In the genomic region with DNA sequence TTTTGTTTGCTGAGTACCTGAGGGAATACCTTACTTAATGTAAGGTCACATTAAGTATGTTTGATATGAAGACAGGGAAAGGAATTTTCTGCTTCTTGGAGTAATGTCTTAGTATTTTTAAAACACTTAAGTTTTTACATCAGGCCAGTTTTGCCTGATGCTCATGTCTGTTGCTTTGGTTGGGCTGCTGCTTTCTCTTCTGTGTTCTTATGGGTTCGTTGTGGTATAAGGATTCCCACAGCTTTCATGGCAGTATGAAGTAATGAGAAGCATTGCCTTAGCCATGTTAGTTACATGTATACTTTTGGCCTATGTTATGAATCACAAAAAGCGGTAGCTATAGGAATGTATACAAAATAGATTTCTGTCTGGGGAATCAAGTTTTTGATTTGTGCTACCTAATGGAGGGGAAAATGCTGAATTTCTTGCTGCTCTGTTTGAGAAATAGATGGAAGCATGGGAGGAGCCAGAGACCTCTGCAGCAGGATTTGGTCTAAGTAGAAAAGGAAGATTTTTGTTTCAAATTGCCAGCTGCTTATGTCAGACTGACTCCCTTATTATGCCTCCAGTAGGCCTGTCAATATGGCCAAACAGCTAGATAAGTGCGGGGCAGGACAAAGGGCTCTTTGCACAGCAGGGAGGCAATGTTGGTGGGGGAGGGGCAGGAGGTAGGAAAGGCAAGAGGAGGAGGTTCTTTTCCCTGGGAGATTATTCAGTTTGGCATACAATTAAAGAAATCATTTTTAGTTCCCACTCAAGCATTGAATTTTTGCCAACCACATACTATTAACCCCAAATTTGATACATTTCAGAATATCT, we compare ENCODE assay signal across 1 cellular context.
TF ChIP-seq lines count a peak whose summit lies in the region.

No MANE protein-coding gene starts in this region.

TF ChIP-seq in HEK293, 187 proteins besides CTCF, POLR2A, EP300 and RAD21 (continued from another document and continues in another):
- TF ChIP-seq, protein P1, sequence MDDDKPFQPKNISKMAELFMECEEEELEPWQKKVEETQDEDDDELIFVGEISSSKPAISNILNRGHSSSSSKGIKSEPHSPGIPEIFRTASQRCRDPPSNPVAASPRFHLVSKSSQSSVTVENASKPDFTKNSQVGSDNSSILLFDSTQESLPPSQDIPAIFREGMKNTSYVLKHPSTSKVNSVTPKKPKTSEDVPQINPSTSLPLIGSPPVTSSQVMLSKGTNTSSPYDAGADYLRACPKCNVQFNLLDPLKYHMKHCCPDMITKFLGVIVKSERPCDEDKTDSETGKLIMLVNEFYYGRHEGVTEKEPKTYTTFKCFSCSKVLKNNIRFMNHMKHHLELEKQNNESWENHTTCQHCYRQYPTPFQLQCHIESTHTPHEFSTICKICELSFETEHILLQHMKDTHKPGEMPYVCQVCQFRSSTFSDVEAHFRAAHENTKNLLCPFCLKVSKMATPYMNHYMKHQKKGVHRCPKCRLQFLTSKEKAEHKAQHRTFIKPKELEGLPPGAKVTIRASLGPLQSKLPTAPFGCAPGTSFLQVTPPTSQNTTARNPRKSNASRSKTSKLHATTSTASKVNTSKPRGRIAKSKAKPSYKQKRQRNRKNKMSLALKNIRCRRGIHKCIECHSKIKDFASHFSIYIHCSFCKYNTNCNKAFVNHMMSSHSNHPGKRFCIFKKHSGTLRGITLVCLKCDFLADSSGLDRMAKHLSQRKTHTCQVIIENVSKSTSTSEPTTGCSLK (tag by site-specific recombination; IDR thresholded peaks at IDR 0.05): no peak
- TF ChIP-seq ZNF37A (tag by site-specific recombination; IDR thresholded peaks at IDR 0.05) (no peak), GLI2 (tag by site-specific recombination; IDR thresholded peaks at IDR 0.05; ENCODE audit: borderline replicate concordance, low read depth) (no peak), EGR2 (tag by site-specific recombination; IDR thresholded peaks at IDR 0.05; ENCODE audit: low read depth) (no peak), MYNN (tag by site-specific recombination; IDR thresholded peaks at IDR 0.05; ENCODE audit: borderline replicate concordance) (no peak), ZFP41 (tag by site-specific recombination; IDR thresholded peaks at IDR 0.05; ENCODE audit: borderline replicate concordance) (no peak), REPIN1 (tag by site-specific recombination; IDR thresholded peaks at IDR 0.05; ENCODE audit: low read depth) (no peak), ZNF610 (tag by site-specific recombination; IDR thresholded peaks at IDR 0.05; ENCODE audit: borderline replicate concordance) (no peak), OVOL3 (tag by site-specific recombination; IDR thresholded peaks at IDR 0.05) (no peak), ZNF18 (tag by site-specific recombination; IDR thresholded peaks at IDR 0.05) (0 out of 2 replicates have a peak, but pooled peaks have one; percentile 22), AEBP2 (tag by site-specific recombination; IDR thresholded peaks at IDR 0.05; ENCODE audit: borderline replicate concordance) (no peak), ZNF184 (tag by site-specific recombination; IDR thresholded peaks at IDR 0.05) (no peak), ZNF214 (tag by site-specific recombination; IDR thresholded peaks at IDR 0.05; ENCODE audit: borderline replicate concordance) (no peak), MEIS1 (CRISPR knock-in tag; IDR thresholded peaks at IDR 0.05; ENCODE audit: borderline replicate concordance) (no peak), KLF7 (tag by site-specific recombination; IDR thresholded peaks at IDR 0.05; ENCODE audit: borderline replicate concordance) (no peak), ZNF133 (tag by site-specific recombination; IDR thresholded peaks at IDR 0.05) (no peak), ZNF211 (tag by site-specific recombination; IDR thresholded peaks at IDR 0.05; ENCODE audit: low read depth) (no peak), ZNF19 (tag by site-specific recombination; IDR thresholded peaks at IDR 0.05; ENCODE audit: low read depth) (no peak), ZNF16 (tag by site-specific recombination; IDR thresholded peaks at IDR 0.05; ENCODE audit: low read depth) (no peak), OSR2 (tag by site-specific recombination; IDR thresholded peaks at IDR 0.05) (peak; percentile 82), SCRT1 (tag by site-specific recombination; IDR thresholded peaks at IDR 0.05; ENCODE audit: borderline replicate concordance) (no peak), ZSCAN30 (tag by site-specific recombination; IDR thresholded peaks at IDR 0.05) (0 out of 2 replicates have a peak, but pooled peaks have one; percentile 49), HOXA7 (CRISPR knock-in tag; IDR thresholded peaks at IDR 0.05; ENCODE audit: borderline replicate concordance) (no peak), ZNF664 (tag by site-specific recombination; IDR thresholded peaks at IDR 0.05) (no peak), TCF7L2 (IDR thresholded peaks at IDR 0.05; ENCODE audit: borderline replicate concordance, low read depth, low read length) (no peak; the same call in 1 of the 2 replicates), ZBTB48 (tag by site-specific recombination; IDR thresholded peaks at IDR 0.05) (peak; percentile 62), ZNF10 (tag by site-specific recombination; IDR thresholded peaks at IDR 0.05) (no peak), ZNF791 (tag by site-specific recombination; IDR thresholded peaks at IDR 0.05) (no peak)
- TF ChIP-seq, protein P2, sequence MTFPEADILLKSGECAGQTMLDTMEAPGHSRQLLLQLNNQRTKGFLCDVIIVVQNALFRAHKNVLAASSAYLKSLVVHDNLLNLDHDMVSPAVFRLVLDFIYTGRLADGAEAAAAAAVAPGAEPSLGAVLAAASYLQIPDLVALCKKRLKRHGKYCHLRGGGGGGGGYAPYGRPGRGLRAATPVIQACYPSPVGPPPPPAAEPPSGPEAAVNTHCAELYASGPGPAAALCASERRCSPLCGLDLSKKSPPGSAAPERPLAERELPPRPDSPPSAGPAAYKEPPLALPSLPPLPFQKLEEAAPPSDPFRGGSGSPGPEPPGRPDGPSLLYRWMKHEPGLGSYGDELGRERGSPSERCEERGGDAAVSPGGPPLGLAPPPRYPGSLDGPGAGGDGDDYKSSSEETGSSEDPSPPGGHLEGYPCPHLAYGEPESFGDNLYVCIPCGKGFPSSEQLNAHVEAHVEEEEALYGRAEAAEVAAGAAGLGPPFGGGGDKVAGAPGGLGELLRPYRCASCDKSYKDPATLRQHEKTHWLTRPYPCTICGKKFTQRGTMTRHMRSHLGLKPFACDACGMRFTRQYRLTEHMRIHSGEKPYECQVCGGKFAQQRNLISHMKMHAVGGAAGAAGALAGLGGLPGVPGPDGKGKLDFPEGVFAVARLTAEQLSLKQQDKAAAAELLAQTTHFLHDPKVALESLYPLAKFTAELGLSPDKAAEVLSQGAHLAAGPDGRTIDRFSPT (tag by site-specific recombination; IDR thresholded peaks at IDR 0.05): no peak
- TF ChIP-seq, protein P3, sequence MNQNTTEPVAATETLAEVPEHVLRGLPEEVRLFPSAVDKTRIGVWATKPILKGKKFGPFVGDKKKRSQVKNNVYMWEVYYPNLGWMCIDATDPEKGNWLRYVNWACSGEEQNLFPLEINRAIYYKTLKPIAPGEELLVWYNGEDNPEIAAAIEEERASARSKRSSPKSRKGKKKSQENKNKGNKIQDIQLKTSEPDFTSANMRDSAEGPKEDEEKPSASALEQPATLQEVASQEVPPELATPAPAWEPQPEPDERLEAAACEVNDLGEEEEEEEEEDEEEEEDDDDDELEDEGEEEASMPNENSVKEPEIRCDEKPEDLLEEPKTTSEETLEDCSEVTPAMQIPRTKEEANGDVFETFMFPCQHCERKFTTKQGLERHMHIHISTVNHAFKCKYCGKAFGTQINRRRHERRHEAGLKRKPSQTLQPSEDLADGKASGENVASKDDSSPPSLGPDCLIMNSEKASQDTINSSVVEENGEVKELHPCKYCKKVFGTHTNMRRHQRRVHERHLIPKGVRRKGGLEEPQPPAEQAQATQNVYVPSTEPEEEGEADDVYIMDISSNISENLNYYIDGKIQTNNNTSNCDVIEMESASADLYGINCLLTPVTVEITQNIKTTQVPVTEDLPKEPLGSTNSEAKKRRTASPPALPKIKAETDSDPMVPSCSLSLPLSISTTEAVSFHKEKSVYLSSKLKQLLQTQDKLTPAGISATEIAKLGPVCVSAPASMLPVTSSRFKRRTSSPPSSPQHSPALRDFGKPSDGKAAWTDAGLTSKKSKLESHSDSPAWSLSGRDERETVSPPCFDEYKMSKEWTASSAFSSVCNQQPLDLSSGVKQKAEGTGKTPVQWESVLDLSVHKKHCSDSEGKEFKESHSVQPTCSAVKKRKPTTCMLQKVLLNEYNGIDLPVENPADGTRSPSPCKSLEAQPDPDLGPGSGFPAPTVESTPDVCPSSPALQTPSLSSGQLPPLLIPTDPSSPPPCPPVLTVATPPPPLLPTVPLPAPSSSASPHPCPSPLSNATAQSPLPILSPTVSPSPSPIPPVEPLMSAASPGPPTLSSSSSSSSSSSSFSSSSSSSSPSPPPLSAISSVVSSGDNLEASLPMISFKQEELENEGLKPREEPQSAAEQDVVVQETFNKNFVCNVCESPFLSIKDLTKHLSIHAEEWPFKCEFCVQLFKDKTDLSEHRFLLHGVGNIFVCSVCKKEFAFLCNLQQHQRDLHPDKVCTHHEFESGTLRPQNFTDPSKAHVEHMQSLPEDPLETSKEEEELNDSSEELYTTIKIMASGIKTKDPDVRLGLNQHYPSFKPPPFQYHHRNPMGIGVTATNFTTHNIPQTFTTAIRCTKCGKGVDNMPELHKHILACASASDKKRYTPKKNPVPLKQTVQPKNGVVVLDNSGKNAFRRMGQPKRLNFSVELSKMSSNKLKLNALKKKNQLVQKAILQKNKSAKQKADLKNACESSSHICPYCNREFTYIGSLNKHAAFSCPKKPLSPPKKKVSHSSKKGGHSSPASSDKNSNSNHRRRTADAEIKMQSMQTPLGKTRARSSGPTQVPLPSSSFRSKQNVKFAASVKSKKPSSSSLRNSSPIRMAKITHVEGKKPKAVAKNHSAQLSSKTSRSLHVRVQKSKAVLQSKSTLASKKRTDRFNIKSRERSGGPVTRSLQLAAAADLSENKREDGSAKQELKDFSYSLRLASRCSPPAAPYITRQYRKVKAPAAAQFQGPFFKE (tag by site-specific recombination; IDR thresholded peaks at IDR 0.05; ENCODE audit: borderline replicate concordance): no peak
- TF ChIP-seq, protein P4, sequence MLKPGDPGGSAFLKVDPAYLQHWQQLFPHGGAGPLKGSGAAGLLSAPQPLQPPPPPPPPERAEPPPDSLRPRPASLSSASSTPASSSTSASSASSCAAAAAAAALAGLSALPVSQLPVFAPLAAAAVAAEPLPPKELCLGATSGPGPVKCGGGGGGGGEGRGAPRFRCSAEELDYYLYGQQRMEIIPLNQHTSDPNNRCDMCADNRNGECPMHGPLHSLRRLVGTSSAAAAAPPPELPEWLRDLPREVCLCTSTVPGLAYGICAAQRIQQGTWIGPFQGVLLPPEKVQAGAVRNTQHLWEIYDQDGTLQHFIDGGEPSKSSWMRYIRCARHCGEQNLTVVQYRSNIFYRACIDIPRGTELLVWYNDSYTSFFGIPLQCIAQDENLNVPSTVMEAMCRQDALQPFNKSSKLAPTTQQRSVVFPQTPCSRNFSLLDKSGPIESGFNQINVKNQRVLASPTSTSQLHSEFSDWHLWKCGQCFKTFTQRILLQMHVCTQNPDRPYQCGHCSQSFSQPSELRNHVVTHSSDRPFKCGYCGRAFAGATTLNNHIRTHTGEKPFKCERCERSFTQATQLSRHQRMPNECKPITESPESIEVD (tag by site-specific recombination; IDR thresholded peaks at IDR 0.05): peak; percentile 90
- TF ChIP-seq, protein P5, sequence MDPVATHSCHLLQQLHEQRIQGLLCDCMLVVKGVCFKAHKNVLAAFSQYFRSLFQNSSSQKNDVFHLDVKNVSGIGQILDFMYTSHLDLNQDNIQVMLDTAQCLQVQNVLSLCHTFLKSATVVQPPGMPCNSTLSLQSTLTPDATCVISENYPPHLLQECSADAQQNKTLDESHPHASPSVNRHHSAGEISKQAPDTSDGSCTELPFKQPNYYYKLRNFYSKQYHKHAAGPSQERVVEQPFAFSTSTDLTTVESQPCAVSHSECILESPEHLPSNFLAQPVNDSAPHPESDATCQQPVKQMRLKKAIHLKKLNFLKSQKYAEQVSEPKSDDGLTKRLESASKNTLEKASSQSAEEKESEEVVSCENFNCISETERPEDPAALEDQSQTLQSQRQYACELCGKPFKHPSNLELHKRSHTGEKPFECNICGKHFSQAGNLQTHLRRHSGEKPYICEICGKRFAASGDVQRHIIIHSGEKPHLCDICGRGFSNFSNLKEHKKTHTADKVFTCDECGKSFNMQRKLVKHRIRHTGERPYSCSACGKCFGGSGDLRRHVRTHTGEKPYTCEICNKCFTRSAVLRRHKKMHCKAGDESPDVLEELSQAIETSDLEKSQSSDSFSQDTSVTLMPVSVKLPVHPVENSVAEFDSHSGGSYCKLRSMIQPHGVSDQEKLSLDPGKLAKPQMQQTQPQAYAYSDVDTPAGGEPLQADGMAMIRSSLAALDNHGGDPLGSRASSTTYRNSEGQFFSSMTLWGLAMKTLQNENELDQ (tag by site-specific recombination; IDR thresholded peaks at IDR 0.05; ENCODE audit: low read depth): no peak
